26 cellular contexts compared by ENCODE assay signal in the genomic region with DNA sequence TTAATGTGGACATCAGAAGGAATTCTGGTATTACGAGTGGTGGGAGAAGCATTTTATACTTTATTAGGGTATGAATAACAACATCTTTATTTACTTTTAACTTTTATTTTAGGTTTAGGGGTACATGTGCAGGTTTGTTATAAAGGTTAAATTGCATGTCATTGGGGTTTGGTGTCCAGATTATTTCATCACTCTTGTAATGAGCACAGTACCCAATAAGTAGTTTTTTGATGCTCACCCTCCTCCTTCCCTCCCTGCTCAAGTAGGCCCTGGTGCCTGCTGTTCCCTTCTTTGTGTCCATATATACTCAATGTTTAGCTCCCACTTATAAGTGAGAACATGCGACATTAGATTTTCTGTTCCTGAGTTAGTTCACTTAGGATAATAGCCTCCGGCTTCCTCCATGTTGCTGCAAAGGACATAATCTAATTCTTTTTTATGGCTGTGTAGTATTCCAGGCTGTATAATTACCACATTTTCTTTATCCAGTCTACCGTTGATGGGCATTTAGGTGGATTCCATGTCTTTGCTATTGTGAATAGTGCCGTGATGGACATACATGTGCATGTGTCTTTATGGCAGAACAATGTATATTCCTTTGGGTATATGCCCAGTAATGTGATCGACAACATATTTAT.
DNase-seq lines count a peak whose midpoint lies in the region; ATAC-seq and TF ChIP-seq lines count a peak whose summit lies in the region.
"Had no signal": no experiment of that assay in that cellular context is flagged by ENCODE, and none has a peak within 500 bp of the region (broad histone marks: within the 10 kb centered on the region; RNA-seq: fewer than 3 reads in every experiment).

No MANE protein-coding gene starts in this region.

- no peak overlapping the region for H4K8ac ChIP-seq in mesendoderm (ENCODE audit: low read depth, low read length)

- no CpG with 5 or more reads among the region's 6 CpGs for WGBS in mesendoderm (ENCODE audit: extremely low coverage, insufficient coverage, low lambda C conversion rate)

- H2AK5ac ChIP-seq in mesendoderm (ENCODE audit: low read length) = no peak overlapping the region

- H3K4me3 Mint-ChIP-seq in activated T-cell treated with anti-CD3 and anti-CD28 coated beads, Interleukin-2, amount 50 U/mL, for 4 hours = peak overlapping the region; percentile 86
- peak overlapping the region; percentile 48 to 91 (median 73) for H3K4me3 Mint-ChIP-seq in CD4-positive, alpha-beta memory T cell
- peak overlapping the region; percentile 2 for H3K4me3 Mint-ChIP-seq in activated CD8-positive, alpha-beta T cell treated with anti-CD3 and anti-CD28 coated beads, Interleukin-2, amount 10 ng/mL, durations not matched to agents 7 days and 5 days
- H3K4me3 Mint-ChIP-seq in naive B cell (peak overlapping the region; percentile 9 to 98 (median 76)), nephron progenitor cell (no peak overlapping the region)
- H3K4me3 Mint-ChIP-seq: neural crest cell had no signal

- H3K27ac ChIP-seq in CD4-positive, alpha-beta memory T cell (ENCODE audit: low read depth, low read length) = no peak overlapping the region
- no peak overlapping the region for H3K27ac ChIP-seq in mesendoderm (ENCODE audit: low read depth, low read length)
- H3K27ac ChIP-seq: KMS-11, left ventricle myocardium inferior, pancreas had no signal

- intact Hi-C loops in CD4-positive, alpha-beta memory T cell (cut with micrococcal nuclease) = loop anchor here (10.0 kb wide), 1 partner anchor 350 kb away; no protein-coding TSS in a partner anchor

- peaks cover 3% of the 10 kb centered on the region for H3K27me3 Mint-ChIP-seq in activated T-cell treated with anti-CD3 and anti-CD28 coated beads, Interleukin-2, amount 50 U/mL, for 4 hours (ENCODE audit: low read depth)
- no peaks in the 10 kb centered on the region for H3K27me3 Mint-ChIP-seq in CD4-positive, alpha-beta memory T cell
- peaks cover 8% of the 10 kb centered on the region for H3K27me3 Mint-ChIP-seq in activated CD8-positive, alpha-beta T cell treated with anti-CD3 and anti-CD28 coated beads, Interleukin-2, amount 10 ng/mL, durations not matched to agents 7 days and 5 days (ENCODE audit: low read depth)
- no peaks in the 10 kb centered on the region for H3K27me3 Mint-ChIP-seq in naive B cell
- H3K27me3 Mint-ChIP-seq in nephron progenitor cell (ENCODE audit: low read depth, poor library complexity) = peaks cover 8% of the 10 kb centered on the region
- H3K27me3 Mint-ChIP-seq: brain had no signal

- no peak overlapping the region for H3K56ac ChIP-seq in mesendoderm (ENCODE audit: low read length)

- no peaks in the 10 kb centered on the region for H3K9me3 ChIP-seq in CD4-positive, alpha-beta memory T cell (ENCODE audit: control insufficient read depth in 1 of 2, low read length in 2 of 2)
- H3K9me3 ChIP-seq: adrenal gland, pancreas, Peyer's patch had no signal

- no peaks in the 10 kb centered on the region for H3K79me2 ChIP-seq in mesendoderm (ENCODE audit: control insufficient read depth, insufficient read depth, low read length)

- no peak for DNase-seq in activated T-cell treated with anti-CD3 and anti-CD28 coated beads, Interleukin-2, amount 50 U/mL, for 4 hours
- no peak for DNase-seq in activated T-cell treated with anti-CD3 and anti-CD28 coated beads, Interleukin-2, amount 50 U/mL, for 1 hour
- DNase-seq in CD4-positive, alpha-beta memory T cell = no peak
- DNase-seq in activated CD8-positive, alpha-beta T cell treated with anti-CD3 and anti-CD28 coated beads, Interleukin-2, amount 10 ng/mL, durations not matched to agents 7 days and 5 days = no peak
- DNase-seq in naive B cell (no peak), mesendoderm (no peak), nephron progenitor cell (no peak)
- DNase-seq: BE2C; DMS79; GDM1; islet precursor cell; left ventricle myocardium inferior; NCI-H1417 treated with DMSO at 0.1 percent for 48 hours; NCI-H2081 treated with DMSO at 0.1 percent for 48 hours; NCI-H226; pancreas; Peyer's patch; SHP77 treated with DMSO at 0.1 percent for 48 hours; stimulated activated CD8-positive, alpha-beta memory T cell treated with anti-CD3 and anti-CD28 coated beads, Interleukin-4, amount 100 ng/mL, for 48 hours; substantia nigra had no signal

- H3K9ac ChIP-seq in mesendoderm (ENCODE audit: low read length) = no peak overlapping the region
- H3K9ac ChIP-seq: KMS-11 had no signal

- H4K5ac ChIP-seq in mesendoderm (ENCODE audit: low read length) = no peak overlapping the region

- H3K27me3 ChIP-seq in CD4-positive, alpha-beta memory T cell (ENCODE audit: insufficient read depth, low read length) = no peaks in the 10 kb centered on the region
- no peaks in the 10 kb centered on the region for H3K27me3 ChIP-seq in mesendoderm (ENCODE audit: insufficient read depth, low read length, poor library complexity)
- H3K27me3 ChIP-seq: adrenal gland, BE2C, Peyer's patch had no signal

- no peaks in the 10 kb centered on the region for H3K79me1 ChIP-seq in mesendoderm (ENCODE audit: low read length)

- POLR2A ChIA-PET in CD4-positive, alpha-beta memory T cell (lab: Charles Lee; ENCODE audit: partially characterized antibody) = no interaction called here
- POLR2A ChIA-PET in activated CD8-positive, alpha-beta T cell treated with anti-CD3 and anti-CD28 coated beads, Interleukin-2, amount 10 ng/mL, durations not matched to agents 7 days and 5 days (lab: Charles Lee) = no interaction called here

- peaks cover 20% of the 10 kb centered on the region for H3K4me1 ChIP-seq in CD4-positive, alpha-beta memory T cell (ENCODE audit: insufficient read depth, low read length)
- no peaks in the 10 kb centered on the region for H3K4me1 ChIP-seq in mesendoderm (ENCODE audit: control insufficient read depth, low read depth, low read length)
- H3K4me1 ChIP-seq: adrenal gland, BE2C, left ventricle myocardium inferior, pancreas had no signal

- H2BK15ac ChIP-seq in mesendoderm (replicated peaks; ENCODE audit: low read depth) = no peak overlapping the region

- H3K9me3 Mint-ChIP-seq in activated T-cell treated with anti-CD3 and anti-CD28 coated beads, Interleukin-2, amount 50 U/mL, for 4 hours = peaks cover 7% of the 10 kb centered on the region
- peaks cover 0 to 9% (median 5%) of the 10 kb centered on the region in 8 donors for H3K9me3 Mint-ChIP-seq in CD4-positive, alpha-beta memory T cell
- peaks cover 13% of the 10 kb centered on the region for H3K9me3 Mint-ChIP-seq in activated CD8-positive, alpha-beta T cell treated with anti-CD3 and anti-CD28 coated beads, Interleukin-2, amount 10 ng/mL, durations not matched to agents 7 days and 5 days (ENCODE audit: insufficient read depth)
- H3K9me3 Mint-ChIP-seq in naive B cell = peaks cover 0 to 9% (median 6%) of the 10 kb centered on the region in 7 donors
- H3K9me3 Mint-ChIP-seq in nephron progenitor cell = peaks cover 21% of the 10 kb centered on the region

- no peaks in the 10 kb centered on the region for H3K36me3 ChIP-seq in CD4-positive, alpha-beta memory T cell (ENCODE audit: insufficient read depth, low read length)
- no peaks in the 10 kb centered on the region for H3K36me3 ChIP-seq in mesendoderm (ENCODE audit: control insufficient read depth, insufficient read depth, low read length)
- H3K36me3 ChIP-seq: adrenal gland, BE2C, left ventricle myocardium inferior, pancreas, Peyer's patch had no signal

- H3K36me3 Mint-ChIP-seq in activated T-cell treated with anti-CD3 and anti-CD28 coated beads, Interleukin-2, amount 50 U/mL, for 4 hours (ENCODE audit: insufficient read depth) = peaks cover 6% of the 10 kb centered on the region
- H3K36me3 Mint-ChIP-seq in CD4-positive, alpha-beta memory T cell = peaks cover 0 to 7% of the 10 kb centered on the region in 2 donors
- H3K36me3 Mint-ChIP-seq in activated CD8-positive, alpha-beta T cell treated with anti-CD3 and anti-CD28 coated beads, Interleukin-2, amount 10 ng/mL, durations not matched to agents 7 days and 5 days (ENCODE audit: low read depth) = peaks cover 7% of the 10 kb centered on the region
- H3K36me3 Mint-ChIP-seq in naive B cell (peaks cover 10% of the 10 kb centered on the region in 2 donors), nephron progenitor cell (ENCODE audit: low read depth) (no peaks in the 10 kb centered on the region)
- H3K36me3 Mint-ChIP-seq: brain had no signal

- H3K27ac Mint-ChIP-seq in CD4-positive, alpha-beta memory T cell = peak overlapping the region; percentile 52 to 99 (median 76)
- H3K27ac Mint-ChIP-seq in activated CD8-positive, alpha-beta T cell treated with anti-CD3 and anti-CD28 coated beads, Interleukin-2, amount 10 ng/mL, durations not matched to agents 7 days and 5 days = no peak overlapping the region
- H3K27ac Mint-ChIP-seq in naive B cell = peak overlapping the region in 4 of 6 donors; percentile 52 to 98 (median 88)
- H3K27ac Mint-ChIP-seq in nephron progenitor cell = no peak overlapping the region
- H3K27ac Mint-ChIP-seq: brain had no signal

- CTCF ChIA-PET in CD4-positive, alpha-beta memory T cell (lab: Charles Lee; ENCODE audit: partially characterized antibody) = interaction anchor here (1.1 to 2.0 kb wide), 4 partner anchors 9 to 565 kb away, joined by 3 to 4 read pairs (median 4); no protein-coding TSS in a partner anchor
- CTCF ChIA-PET in activated CD8-positive, alpha-beta T cell treated with anti-CD3 and anti-CD28 coated beads, Interleukin-2, amount 10 ng/mL, durations not matched to agents 7 days and 5 days (lab: Charles Lee) = interaction anchor here (2.5 kb wide), 1 partner anchor 13 kb away, joined by 6 read pairs; no protein-coding TSS in a partner anchor

- no peak for TF ChIP-seq CTCF in nephron progenitor cell (IDR thresholded peaks at IDR 0.05)

- H3K4me3 ChIP-seq in CD4-positive, alpha-beta memory T cell (ENCODE audit: low read length in 2 of 2) = no peak overlapping the region
- H3K4me3 ChIP-seq in mesendoderm (ENCODE audit: low read length) = no peak overlapping the region
- H3K4me3 ChIP-seq: left ventricle myocardium inferior, pancreas, smooth muscle cell had no signal

- no peak for ATAC-seq in activated T-cell treated with anti-CD3 and anti-CD28 coated beads, Interleukin-2, amount 50 U/mL, for 4 hours
- ATAC-seq in activated CD8-positive, alpha-beta T cell treated with anti-CD3 and anti-CD28 coated beads, Interleukin-2, amount 10 ng/mL, durations not matched to agents 7 days and 5 days = no peak
- ATAC-seq in naive B cell (ENCODE audit: low read depth in 2 of 2) (no peak), GM21367 (IDR thresholded peaks at IDR 0.05; ENCODE audit: unreplicated experiment) (no peak)
- ATAC-seq: pancreas had no signal

- no peak overlapping the region for H3K4me2 ChIP-seq in mesendoderm (ENCODE audit: low read length)
- H3K4me2 ChIP-seq: KMS-11, smooth muscle cell had no signal

- H3K4me1 Mint-ChIP-seq in activated T-cell treated with anti-CD3 and anti-CD28 coated beads, Interleukin-2, amount 50 U/mL, for 4 hours (ENCODE audit: low read depth) = peaks cover 26% of the 10 kb centered on the region
- peaks cover 14 to 37% (median 26%) of the 10 kb centered on the region in 4 donors for H3K4me1 Mint-ChIP-seq in CD4-positive, alpha-beta memory T cell
- H3K4me1 Mint-ChIP-seq in activated CD8-positive, alpha-beta T cell treated with anti-CD3 and anti-CD28 coated beads, Interleukin-2, amount 10 ng/mL, durations not matched to agents 7 days and 5 days (ENCODE audit: low read depth) = peaks cover 25% of the 10 kb centered on the region
- peaks cover 26 to 38% (median 36%) of the 10 kb centered on the region in 3 donors for H3K4me1 Mint-ChIP-seq in naive B cell
- peaks cover 29% of the 10 kb centered on the region for H3K4me1 Mint-ChIP-seq in nephron progenitor cell
- H3K4me1 Mint-ChIP-seq: brain, neural crest cell had no signal

- H3K18ac ChIP-seq in mesendoderm (ENCODE audit: low read length) = no peak overlapping the region

- no peak overlapping the region for H2BK120ac ChIP-seq in mesendoderm (ENCODE audit: low read depth, low read length)

- no peak overlapping the region for H2BK5ac ChIP-seq in mesendoderm (ENCODE audit: low read length)

- H3K23ac ChIP-seq in mesendoderm (ENCODE audit: low read length) = no peak overlapping the region

- H3K4ac ChIP-seq in mesendoderm (ENCODE audit: low read depth, low read length) = no peak overlapping the region

Comparison
In these comparisons a context has a peak if more than half of its experiments do, and no peak if none do; other contexts are left out.
1. H3K27ac Mint-ChIP-seq: peak in CD4-positive, alpha-beta memory T cell (7 of 7) and naive B cell (4 of 6); none in activated CD8-positive, alpha-beta T cell treated with anti-CD3 and anti-CD28 coated beads, Interleukin-2, amount 10 ng/mL, durations not matched to agents 7 days and 5 days (single experiment) and nephron progenitor cell (single experiment).